Comparison of ENCODE assay signal across 1 cellular context in the genomic region with DNA sequence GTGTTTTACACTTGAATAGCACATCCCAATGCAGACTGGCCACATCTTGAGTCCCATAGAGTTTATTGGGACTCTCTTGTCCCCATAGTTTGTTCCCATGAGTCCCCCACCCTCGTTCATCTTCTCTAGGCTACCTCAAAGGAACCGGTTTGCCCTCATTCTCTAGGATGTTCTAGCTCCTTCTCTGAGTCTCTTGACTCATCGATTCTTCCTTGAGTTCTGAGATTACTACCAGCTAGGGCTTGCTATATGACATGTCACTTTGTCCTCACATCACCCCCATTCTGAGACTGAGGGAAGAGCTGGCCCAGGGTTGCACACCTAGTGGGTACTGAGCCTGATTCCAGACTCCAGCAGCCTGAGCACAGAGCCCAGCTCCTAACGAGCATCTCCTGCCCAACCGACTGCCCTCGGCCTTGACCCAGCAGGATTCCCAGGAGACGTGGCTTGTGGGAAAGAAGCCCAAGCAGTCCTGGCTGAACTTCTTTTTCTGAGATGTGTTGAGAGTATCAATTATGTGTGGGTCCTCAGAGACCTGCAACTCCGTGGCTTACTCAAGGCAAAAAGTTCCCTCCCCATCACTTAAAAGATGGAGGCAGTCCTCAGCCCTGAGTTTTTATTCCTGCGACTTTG.
TF ChIP-seq lines count a peak whose summit lies in the region.

No MANE protein-coding gene starts in this region.

TF ChIP-seq in WTC11, 78 proteins besides CTCF, POLR2A, EP300 and RAD21 (continued from another document):
- TF ChIP-seq, protein P1, sequence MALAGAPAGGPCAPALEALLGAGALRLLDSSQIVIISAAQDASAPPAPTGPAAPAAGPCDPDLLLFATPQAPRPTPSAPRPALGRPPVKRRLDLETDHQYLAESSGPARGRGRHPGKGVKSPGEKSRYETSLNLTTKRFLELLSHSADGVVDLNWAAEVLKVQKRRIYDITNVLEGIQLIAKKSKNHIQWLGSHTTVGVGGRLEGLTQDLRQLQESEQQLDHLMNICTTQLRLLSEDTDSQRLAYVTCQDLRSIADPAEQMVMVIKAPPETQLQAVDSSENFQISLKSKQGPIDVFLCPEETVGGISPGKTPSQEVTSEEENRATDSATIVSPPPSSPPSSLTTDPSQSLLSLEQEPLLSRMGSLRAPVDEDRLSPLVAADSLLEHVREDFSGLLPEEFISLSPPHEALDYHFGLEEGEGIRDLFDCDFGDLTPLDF (CRISPR knock-in tag; IDR thresholded peaks at IDR 0.05), result no peak
- TF ChIP-seq IRF2 (CRISPR knock-in tag; IDR thresholded peaks at IDR 0.05; ENCODE audit: borderline replicate concordance, low read depth) (no peak), JUN (CRISPR knock-in tag; IDR thresholded peaks at IDR 0.05) (no peak)
TF ChIP-seq in WTC11: peak in this region for 0.
